ENCODE assay signal across 1 cellular context in the genomic region with DNA sequence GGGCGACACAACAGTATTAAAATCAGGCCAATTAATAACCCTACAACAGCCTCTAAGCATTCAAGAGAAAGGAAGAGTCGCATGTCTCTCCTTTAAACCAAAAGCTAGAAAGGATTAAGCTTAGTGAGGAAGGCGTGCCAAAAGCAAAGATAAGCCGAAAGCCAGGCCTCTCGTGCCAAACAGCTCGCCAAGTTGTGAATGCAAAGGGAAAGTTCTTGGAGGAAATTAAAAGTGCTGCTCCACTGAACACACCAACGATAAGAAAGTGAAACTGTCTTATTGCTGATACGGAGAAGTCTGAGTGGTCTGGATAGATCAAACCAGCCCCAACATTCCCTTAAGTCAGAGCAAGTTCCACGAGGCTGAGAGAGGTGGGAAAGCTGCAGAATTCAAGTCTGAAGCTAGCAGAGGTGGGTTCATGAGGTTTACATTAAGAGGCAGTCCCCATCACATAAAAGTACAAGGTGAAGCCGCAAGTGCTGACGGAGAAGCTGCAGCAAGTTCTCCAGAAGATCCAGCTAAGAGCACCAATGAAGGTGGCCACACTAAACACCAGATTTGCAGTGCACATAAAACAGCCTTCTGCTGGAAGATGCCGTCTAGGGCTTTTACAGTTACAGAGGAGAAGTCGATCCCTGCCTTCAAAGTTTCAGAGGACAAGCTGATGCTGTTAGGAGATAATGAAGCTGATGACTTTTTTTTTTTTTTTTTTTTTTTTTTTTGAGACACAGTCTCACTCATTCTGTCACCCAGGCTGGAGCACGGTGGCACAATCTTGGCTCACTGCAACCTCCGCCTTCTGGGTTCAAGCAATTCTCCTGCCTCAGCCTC.
TF ChIP-seq lines count a peak whose summit lies in the region.

No MANE protein-coding gene starts in this region.

TF ChIP-seq in K562, 482 proteins besides CTCF, POLR2A, EP300 and RAD21 (continued from another document):
- TF ChIP-seq, protein P1, sequence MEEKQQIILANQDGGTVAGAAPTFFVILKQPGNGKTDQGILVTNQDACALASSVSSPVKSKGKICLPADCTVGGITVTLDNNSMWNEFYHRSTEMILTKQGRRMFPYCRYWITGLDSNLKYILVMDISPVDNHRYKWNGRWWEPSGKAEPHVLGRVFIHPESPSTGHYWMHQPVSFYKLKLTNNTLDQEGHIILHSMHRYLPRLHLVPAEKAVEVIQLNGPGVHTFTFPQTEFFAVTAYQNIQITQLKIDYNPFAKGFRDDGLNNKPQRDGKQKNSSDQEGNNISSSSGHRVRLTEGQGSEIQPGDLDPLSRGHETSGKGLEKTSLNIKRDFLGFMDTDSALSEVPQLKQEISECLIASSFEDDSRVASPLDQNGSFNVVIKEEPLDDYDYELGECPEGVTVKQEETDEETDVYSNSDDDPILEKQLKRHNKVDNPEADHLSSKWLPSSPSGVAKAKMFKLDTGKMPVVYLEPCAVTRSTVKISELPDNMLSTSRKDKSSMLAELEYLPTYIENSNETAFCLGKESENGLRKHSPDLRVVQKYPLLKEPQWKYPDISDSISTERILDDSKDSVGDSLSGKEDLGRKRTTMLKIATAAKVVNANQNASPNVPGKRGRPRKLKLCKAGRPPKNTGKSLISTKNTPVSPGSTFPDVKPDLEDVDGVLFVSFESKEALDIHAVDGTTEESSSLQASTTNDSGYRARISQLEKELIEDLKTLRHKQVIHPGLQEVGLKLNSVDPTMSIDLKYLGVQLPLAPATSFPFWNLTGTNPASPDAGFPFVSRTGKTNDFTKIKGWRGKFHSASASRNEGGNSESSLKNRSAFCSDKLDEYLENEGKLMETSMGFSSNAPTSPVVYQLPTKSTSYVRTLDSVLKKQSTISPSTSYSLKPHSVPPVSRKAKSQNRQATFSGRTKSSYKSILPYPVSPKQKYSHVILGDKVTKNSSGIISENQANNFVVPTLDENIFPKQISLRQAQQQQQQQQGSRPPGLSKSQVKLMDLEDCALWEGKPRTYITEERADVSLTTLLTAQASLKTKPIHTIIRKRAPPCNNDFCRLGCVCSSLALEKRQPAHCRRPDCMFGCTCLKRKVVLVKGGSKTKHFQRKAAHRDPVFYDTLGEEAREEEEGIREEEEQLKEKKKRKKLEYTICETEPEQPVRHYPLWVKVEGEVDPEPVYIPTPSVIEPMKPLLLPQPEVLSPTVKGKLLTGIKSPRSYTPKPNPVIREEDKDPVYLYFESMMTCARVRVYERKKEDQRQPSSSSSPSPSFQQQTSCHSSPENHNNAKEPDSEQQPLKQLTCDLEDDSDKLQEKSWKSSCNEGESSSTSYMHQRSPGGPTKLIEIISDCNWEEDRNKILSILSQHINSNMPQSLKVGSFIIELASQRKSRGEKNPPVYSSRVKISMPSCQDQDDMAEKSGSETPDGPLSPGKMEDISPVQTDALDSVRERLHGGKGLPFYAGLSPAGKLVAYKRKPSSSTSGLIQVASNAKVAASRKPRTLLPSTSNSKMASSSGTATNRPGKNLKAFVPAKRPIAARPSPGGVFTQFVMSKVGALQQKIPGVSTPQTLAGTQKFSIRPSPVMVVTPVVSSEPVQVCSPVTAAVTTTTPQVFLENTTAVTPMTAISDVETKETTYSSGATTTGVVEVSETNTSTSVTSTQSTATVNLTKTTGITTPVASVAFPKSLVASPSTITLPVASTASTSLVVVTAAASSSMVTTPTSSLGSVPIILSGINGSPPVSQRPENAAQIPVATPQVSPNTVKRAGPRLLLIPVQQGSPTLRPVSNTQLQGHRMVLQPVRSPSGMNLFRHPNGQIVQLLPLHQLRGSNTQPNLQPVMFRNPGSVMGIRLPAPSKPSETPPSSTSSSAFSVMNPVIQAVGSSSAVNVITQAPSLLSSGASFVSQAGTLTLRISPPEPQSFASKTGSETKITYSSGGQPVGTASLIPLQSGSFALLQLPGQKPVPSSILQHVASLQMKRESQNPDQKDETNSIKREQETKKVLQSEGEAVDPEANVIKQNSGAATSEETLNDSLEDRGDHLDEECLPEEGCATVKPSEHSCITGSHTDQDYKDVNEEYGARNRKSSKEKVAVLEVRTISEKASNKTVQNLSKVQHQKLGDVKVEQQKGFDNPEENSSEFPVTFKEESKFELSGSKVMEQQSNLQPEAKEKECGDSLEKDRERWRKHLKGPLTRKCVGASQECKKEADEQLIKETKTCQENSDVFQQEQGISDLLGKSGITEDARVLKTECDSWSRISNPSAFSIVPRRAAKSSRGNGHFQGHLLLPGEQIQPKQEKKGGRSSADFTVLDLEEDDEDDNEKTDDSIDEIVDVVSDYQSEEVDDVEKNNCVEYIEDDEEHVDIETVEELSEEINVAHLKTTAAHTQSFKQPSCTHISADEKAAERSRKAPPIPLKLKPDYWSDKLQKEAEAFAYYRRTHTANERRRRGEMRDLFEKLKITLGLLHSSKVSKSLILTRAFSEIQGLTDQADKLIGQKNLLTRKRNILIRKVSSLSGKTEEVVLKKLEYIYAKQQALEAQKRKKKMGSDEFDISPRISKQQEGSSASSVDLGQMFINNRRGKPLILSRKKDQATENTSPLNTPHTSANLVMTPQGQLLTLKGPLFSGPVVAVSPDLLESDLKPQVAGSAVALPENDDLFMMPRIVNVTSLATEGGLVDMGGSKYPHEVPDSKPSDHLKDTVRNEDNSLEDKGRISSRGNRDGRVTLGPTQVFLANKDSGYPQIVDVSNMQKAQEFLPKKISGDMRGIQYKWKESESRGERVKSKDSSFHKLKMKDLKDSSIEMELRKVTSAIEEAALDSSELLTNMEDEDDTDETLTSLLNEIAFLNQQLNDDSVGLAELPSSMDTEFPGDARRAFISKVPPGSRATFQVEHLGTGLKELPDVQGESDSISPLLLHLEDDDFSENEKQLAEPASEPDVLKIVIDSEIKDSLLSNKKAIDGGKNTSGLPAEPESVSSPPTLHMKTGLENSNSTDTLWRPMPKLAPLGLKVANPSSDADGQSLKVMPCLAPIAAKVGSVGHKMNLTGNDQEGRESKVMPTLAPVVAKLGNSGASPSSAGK (IDR thresholded peaks at IDR 0.05), result peak; percentile 41
- TF ChIP-seq, protein P2, sequence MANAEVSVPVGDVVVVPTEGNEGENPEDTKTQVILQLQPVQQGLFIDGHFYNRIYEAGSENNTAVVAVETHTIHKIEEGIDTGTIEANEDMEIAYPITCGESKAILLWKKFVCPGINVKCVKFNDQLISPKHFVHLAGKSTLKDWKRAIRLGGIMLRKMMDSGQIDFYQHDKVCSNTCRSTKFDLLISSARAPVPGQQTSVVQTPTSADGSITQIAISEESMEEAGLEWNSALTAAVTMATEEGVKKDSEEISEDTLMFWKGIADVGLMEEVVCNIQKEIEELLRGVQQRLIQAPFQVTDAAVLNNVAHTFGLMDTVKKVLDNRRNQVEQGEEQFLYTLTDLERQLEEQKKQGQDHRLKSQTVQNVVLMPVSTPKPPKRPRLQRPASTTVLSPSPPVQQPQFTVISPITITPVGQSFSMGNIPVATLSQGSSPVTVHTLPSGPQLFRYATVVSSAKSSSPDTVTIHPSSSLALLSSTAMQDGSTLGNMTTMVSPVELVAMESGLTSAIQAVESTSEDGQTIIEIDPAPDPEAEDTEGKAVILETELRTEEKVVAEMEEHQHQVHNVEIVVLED (CRISPR knock-in tag; IDR thresholded peaks at IDR 0.05), result 0 out of 2 replicates have a peak, but pooled peaks have one; percentile 19
- peak; percentile 33; the same call in 1 of the 2 replicates for TF ChIP-seq RAD51 (IDR thresholded peaks at IDR 0.05; ENCODE audit: borderline replicate concordance, low read depth)
- TF ChIP-seq BACH1 (tag; IDR thresholded peaks at IDR 0.05), result no peak
- TF ChIP-seq DPF2 (IDR thresholded peaks at IDR 0.05), result 0 out of 2 replicates have a peak, but pooled peaks have one; percentile 25
- peak; percentile 54; the same call in 1 of the 2 replicates for TF ChIP-seq SMARCA5 (IDR thresholded peaks at IDR 0.05)
- 0 out of 2 replicates have a peak, but pooled peaks have one; percentile 14 for TF ChIP-seq SOX6 (IDR thresholded peaks at IDR 0.05)
- TF ChIP-seq KHSRP (IDR thresholded peaks at IDR 0.05), result no peak
- 0 out of 2 replicates have a peak, but pooled peaks have one; percentile 18 for TF ChIP-seq LEF1 (IDR thresholded peaks at IDR 0.05)
- TF ChIP-seq ZBTB17 (CRISPR knock-in tag; IDR thresholded peaks at IDR 0.05), result 0 out of 2 replicates have a peak, but pooled peaks have one; percentile 21
- TF ChIP-seq CBFA2T2 (conservative IDR thresholded peaks at IDR 0.05), result 0 out of 2 replicates have a peak, but pooled peaks have one; percentile 3
- no peak for TF ChIP-seq ZNF766 (CRISPR knock-in tag; conservative IDR thresholded peaks at IDR 0.05)
- no peak for TF ChIP-seq CREB1 (IDR thresholded peaks at IDR 0.05)
- no peak for TF ChIP-seq CREB1 (CRISPR knock-in tag; IDR thresholded peaks at IDR 0.05)
- peak; percentile 70; the same call in 1 of the 2 replicates for TF ChIP-seq L3MBTL2 (IDR thresholded peaks at IDR 0.05)
- TF ChIP-seq SMARCB1 (IDR thresholded peaks at IDR 0.05; ENCODE audit: insufficient read length, low read depth), result no peak
- TF ChIP-seq CXXC5 (CRISPR knock-in tag; IDR thresholded peaks at IDR 0.05), result peak; percentile 11; the same call in 1 of the 2 replicates
- peak; percentile 44 for TF ChIP-seq CBFA2T3 (IDR thresholded peaks at IDR 0.05)
- TF ChIP-seq CHD4 (IDR thresholded peaks at IDR 0.05; ENCODE audit: insufficient read depth, insufficient replicate concordance, low read depth, low read length, poor library complexity, severe bottlenecking), result no peak
- TF ChIP-seq BHLHE40 (IDR thresholded peaks at IDR 0.05; ENCODE audit: low read length), result peak; percentile 87
- peak; percentile 17; the same call in 1 of the 2 replicates for TF ChIP-seq NFIC (IDR thresholded peaks at IDR 0.05)
- TF ChIP-seq KAT2B (IDR thresholded peaks at IDR 0.05; ENCODE audit: low read depth, low read length), result no peak
- TF ChIP-seq ZFX (CRISPR knock-in tag; IDR thresholded peaks at IDR 0.05), result peak; percentile 21; the same call in 1 of the 2 replicates
- TF ChIP-seq RBBP5 (IDR thresholded peaks at IDR 0.05; ENCODE audit: borderline replicate concordance, insufficient read depth, low read length, poor library complexity, severe bottlenecking), result peak; percentile 46
- TF ChIP-seq, protein P3, sequence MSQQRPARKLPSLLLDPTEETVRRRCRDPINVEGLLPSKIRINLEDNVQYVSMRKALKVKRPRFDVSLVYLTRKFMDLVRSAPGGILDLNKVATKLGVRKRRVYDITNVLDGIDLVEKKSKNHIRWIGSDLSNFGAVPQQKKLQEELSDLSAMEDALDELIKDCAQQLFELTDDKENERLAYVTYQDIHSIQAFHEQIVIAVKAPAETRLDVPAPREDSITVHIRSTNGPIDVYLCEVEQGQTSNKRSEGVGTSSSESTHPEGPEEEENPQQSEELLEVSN (IDR thresholded peaks at IDR 0.05; ENCODE audit: borderline replicate concordance in 1 of 2, extremely low read depth in 1 of 2, insufficient read depth in 1 of 2, insufficient read length in 1 of 2, low read depth in 1 of 2, low read length in 1 of 2, poor library complexity in 1 of 2, severe bottlenecking in 1 of 2), result peak in 1 of 2 experiments; percentile 39
- TF ChIP-seq MAFG (tag; conservative IDR thresholded peaks at IDR 0.05), result 0 out of 2 replicates have a peak, but pooled peaks have one; percentile 15
